Comparison of ENCODE assay signal across 8 cellular contexts in genomic region chr14:72925815-72926291, GRCh38. TPM values are rescaled to one million over a fixed set of nuclear protein-coding genes. Genes with fewer than 3 reads are reported as not detected.
DNase-seq lines count a peak whose midpoint lies in the region; ATAC-seq and TF ChIP-seq lines count a peak whose summit lies in the region.

No MANE protein-coding gene starts in this region.

- intact Hi-C loops in left cardiac atrium (cut with DNase I), result no loop called here

- H3K4me3 ChIP-seq in skin epidermis, result peak overlapping the region; percentile 51 to 91 (median 74)

- DNase-seq in left cardiac atrium (no peak), COLO829 (ENCODE audit: low spot score) (no peak)

- H3K27ac ChIP-seq in skin epidermis, result peak overlapping the region in 15 of 21 experiments; percentile 3 to 87 (median 58)

- ATAC-seq in GM18498 (IDR thresholded peaks at IDR 0.05; ENCODE audit: unreplicated experiment) (peak; percentile 31), HG02642 (IDR thresholded peaks at IDR 0.05; ENCODE audit: poor library complexity, unreplicated experiment) (peak; percentile 20), SK-N-SH treated with all-trans-retinoic acid at 6 μM for 48 hours (peak; percentile 57), left cardiac atrium (peak; percentile 14 to 47), GM18520 (IDR thresholded peaks at IDR 0.05; ENCODE audit: unreplicated experiment) (no peak), HG03039 (IDR thresholded peaks at IDR 0.05; ENCODE audit: unreplicated experiment) (no peak)

TF ChIP-seq in SK-N-SH treated with all-trans-retinoic acid at 6 μM for 48 hours, 23 proteins besides CTCF, POLR2A, EP300 and RAD21:
- no peak for TF ChIP-seq ESRRG (CRISPR knock-in tag; IDR thresholded peaks at IDR 0.05)
- TF ChIP-seq PPARA (CRISPR knock-in tag; IDR thresholded peaks at IDR 0.05; ENCODE audit: borderline replicate concordance), result no peak
- TF ChIP-seq ARNTL (CRISPR knock-in tag; IDR thresholded peaks at IDR 0.05; ENCODE audit: borderline replicate concordance, low read depth), result no peak
- TF ChIP-seq ZFP3 (CRISPR knock-in tag; IDR thresholded peaks at IDR 0.05), result no peak
- TF ChIP-seq ZC3H10 (CRISPR knock-in tag; IDR thresholded peaks at IDR 0.05), result no peak
- TF ChIP-seq, protein P1, sequence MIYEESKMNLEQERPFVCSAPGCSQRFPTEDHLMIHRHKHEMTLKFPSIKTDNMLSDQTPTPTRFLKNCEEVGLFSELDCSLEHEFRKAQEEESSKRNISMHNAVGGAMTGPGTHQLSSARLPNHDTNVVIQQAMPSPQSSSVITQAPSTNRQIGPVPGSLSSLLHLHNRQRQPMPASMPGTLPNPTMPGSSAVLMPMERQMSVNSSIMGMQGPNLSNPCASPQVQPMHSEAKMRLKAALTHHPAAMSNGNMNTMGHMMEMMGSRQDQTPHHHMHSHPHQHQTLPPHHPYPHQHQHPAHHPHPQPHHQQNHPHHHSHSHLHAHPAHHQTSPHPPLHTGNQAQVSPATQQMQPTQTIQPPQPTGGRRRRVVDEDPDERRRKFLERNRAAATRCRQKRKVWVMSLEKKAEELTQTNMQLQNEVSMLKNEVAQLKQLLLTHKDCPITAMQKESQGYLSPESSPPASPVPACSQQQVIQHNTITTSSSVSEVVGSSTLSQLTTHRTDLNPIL (CRISPR knock-in tag; IDR thresholded peaks at IDR 0.05; ENCODE audit: low read depth), result no peak
- no peak for TF ChIP-seq RARB (CRISPR knock-in tag; IDR thresholded peaks at IDR 0.05)
- TF ChIP-seq ZNF8 (CRISPR knock-in tag; IDR thresholded peaks at IDR 0.05), result no peak
- TF ChIP-seq ZNF70 (CRISPR knock-in tag; IDR thresholded peaks at IDR 0.05), result no peak
- TF ChIP-seq, protein P2, sequence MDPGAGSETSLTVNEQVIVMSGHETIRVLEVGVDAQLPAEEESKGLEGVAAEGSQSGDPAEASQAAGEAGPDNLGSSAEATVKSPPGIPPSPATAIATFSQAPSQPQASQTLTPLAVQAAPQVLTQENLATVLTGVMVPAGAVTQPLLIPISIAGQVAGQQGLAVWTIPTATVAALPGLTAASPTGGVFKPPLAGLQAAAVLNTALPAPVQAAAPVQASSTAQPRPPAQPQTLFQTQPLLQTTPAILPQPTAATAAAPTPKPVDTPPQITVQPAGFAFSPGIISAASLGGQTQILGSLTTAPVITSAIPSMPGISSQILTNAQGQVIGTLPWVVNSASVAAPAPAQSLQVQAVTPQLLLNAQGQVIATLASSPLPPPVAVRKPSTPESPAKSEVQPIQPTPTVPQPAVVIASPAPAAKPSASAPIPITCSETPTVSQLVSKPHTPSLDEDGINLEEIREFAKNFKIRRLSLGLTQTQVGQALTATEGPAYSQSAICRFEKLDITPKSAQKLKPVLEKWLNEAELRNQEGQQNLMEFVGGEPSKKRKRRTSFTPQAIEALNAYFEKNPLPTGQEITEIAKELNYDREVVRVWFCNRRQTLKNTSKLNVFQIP (CRISPR knock-in tag; IDR thresholded peaks at IDR 0.05; ENCODE audit: borderline replicate concordance, low read depth), result no peak
- TF ChIP-seq ISL1 (CRISPR knock-in tag; IDR thresholded peaks at IDR 0.05), result no peak
- TF ChIP-seq SNAI2 (CRISPR knock-in tag; IDR thresholded peaks at IDR 0.05), result no peak
- TF ChIP-seq TCF4 (CRISPR knock-in tag; IDR thresholded peaks at IDR 0.05; ENCODE audit: borderline replicate concordance), result no peak
- no peak for TF ChIP-seq TOX (CRISPR knock-in tag; IDR thresholded peaks at IDR 0.05; ENCODE audit: borderline replicate concordance)
- TF ChIP-seq OSR1 (CRISPR knock-in tag; IDR thresholded peaks at IDR 0.05), result no peak
- TF ChIP-seq, protein P3, sequence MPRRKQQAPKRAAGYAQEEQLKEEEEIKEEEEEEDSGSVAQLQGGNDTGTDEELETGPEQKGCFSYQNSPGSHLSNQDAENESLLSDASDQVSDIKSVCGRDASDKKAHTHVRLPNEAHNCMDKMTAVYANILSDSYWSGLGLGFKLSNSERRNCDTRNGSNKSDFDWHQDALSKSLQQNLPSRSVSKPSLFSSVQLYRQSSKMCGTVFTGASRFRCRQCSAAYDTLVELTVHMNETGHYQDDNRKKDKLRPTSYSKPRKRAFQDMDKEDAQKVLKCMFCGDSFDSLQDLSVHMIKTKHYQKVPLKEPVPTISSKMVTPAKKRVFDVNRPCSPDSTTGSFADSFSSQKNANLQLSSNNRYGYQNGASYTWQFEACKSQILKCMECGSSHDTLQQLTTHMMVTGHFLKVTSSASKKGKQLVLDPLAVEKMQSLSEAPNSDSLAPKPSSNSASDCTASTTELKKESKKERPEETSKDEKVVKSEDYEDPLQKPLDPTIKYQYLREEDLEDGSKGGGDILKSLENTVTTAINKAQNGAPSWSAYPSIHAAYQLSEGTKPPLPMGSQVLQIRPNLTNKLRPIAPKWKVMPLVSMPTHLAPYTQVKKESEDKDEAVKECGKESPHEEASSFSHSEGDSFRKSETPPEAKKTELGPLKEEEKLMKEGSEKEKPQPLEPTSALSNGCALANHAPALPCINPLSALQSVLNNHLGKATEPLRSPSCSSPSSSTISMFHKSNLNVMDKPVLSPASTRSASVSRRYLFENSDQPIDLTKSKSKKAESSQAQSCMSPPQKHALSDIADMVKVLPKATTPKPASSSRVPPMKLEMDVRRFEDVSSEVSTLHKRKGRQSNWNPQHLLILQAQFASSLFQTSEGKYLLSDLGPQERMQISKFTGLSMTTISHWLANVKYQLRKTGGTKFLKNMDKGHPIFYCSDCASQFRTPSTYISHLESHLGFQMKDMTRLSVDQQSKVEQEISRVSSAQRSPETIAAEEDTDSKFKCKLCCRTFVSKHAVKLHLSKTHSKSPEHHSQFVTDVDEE (CRISPR knock-in tag; IDR thresholded peaks at IDR 0.05), result no peak
- TF ChIP-seq, protein P4, sequence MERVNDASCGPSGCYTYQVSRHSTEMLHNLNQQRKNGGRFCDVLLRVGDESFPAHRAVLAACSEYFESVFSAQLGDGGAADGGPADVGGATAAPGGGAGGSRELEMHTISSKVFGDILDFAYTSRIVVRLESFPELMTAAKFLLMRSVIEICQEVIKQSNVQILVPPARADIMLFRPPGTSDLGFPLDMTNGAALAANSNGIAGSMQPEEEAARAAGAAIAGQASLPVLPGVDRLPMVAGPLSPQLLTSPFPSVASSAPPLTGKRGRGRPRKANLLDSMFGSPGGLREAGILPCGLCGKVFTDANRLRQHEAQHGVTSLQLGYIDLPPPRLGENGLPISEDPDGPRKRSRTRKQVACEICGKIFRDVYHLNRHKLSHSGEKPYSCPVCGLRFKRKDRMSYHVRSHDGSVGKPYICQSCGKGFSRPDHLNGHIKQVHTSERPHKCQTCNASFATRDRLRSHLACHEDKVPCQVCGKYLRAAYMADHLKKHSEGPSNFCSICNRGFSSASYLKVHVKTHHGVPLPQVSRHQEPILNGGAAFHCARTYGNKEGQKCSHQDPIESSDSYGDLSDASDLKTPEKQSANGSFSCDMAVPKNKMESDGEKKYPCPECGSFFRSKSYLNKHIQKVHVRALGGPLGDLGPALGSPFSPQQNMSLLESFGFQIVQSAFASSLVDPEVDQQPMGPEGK (CRISPR knock-in tag; IDR thresholded peaks at IDR 0.05; ENCODE audit: borderline replicate concordance), result no peak
TF ChIP-seq in SK-N-SH treated with all-trans-retinoic acid at 6 μM for 48 hours: peak in this region for 0.

RNA-seq across cellular contexts. Expression of gene DCAF4, which starts 0.4 kb away (rescaled TPM):
- total RNA-seq in left cardiac atrium, result 10 to 100 TPM in 1 of 2 donors, 1 to 10 TPM in 1; 8.3 to 10.4 TPM

RNA-seq across cellular contexts. Expression of gene DPF3, which starts 32.0 kb away (rescaled TPM):
- 10 to 100 TPM; 18.9 to 23.3 TPM for total RNA-seq in left cardiac atrium

Comparison
In these comparisons a context has a peak if more than half of its experiments do, and no peak if none do; other contexts are left out.
1. ATAC-seq: peak in GM18498 (single experiment), HG02642 (single experiment), SK-N-SH treated with all-trans-retinoic acid at 6 μM for 48 hours (single experiment) and left cardiac atrium (2 of 2); none in GM18520 (single experiment) and HG03039 (single experiment).